Comparison of ENCODE assay signal across 1 cellular context in the genomic region with DNA sequence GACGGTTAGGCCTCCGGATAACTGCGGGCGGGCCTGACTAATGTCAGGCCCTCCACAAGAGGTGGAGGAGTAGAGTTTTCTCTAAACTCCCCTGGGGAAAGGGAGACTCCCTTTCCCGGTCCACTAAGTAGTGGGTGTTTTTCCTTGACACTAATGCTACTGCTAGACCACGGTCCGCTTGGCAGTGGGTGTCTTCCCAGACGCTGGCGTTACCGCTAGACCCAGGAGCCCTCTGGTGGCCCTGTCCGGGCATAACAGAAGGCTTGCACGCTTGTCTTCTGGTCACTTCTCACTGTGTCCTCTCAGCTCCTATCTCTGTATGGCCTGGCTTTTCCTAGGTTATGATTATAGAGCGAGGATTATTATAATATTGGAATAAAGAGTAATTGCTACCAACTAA.
TF ChIP-seq lines count a peak whose summit lies in the region.

No MANE protein-coding gene starts in this region.

TF ChIP-seq in HepG2, 621 proteins besides CTCF, POLR2A, EP300 and RAD21 (continued from another document):
- TF ChIP-seq ZBTB33 (CRISPR knock-in tag; IDR thresholded peaks at IDR 0.05): peak; percentile 100
